19 cellular contexts compared by ENCODE assay signal in the genomic region with DNA sequence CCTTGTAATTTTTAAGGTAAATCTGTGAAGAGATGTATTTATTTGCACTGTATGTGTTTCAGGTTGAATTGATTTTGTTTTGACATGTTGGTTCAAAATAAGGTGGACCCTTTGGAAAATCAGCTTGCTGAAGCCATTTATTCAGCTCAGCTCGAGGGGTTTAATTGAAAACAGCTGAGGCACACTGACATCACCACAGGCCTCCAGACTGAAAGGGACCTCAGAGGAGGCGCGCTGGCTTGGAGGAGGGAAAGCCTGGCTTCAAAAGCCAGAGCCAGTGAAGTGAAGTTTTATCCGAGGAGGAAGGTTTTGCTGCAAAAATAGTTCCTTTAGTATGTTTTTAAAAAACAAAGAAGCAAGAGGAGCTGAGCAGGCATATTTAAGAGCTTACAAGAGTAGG. TPM values are rescaled to one million over a fixed set of nuclear protein-coding genes. Genes with fewer than 3 reads are reported as not detected.
A peak's percentile ranks its signal among the peaks of the same experiment; 100 is the strongest.
DNase-seq lines count a peak whose midpoint lies in the region; ATAC-seq and TF ChIP-seq lines count a peak whose summit lies in the region.
"Had no signal": no experiment of that assay in that cellular context is flagged by ENCODE, and none has a peak within 500 bp of the region (broad histone marks: within the 10 kb centered on the region; RNA-seq: fewer than 3 reads in every experiment).

No MANE protein-coding gene starts in this region.

- no peaks in the 10 kb centered on the region for H3K27me3 Mint-ChIP-seq in activated T-helper 17 cell treated with anti-CD3 and anti-CD28 coated beads, Interleukin-2, amount 50 U/mL, for 72 hours
- H3K27me3 Mint-ChIP-seq: activated CD4-positive, alpha-beta memory T cell treated with anti-CD3 and anti-CD28 coated beads for 36 hours; activated naive CD4-positive, alpha-beta T cell treated with anti-CD3 and anti-CD28 coated beads, Interleukin-2, amount 10 ng/mL, durations not matched to agents 7 days and 5 days; central memory CD8-positive, alpha-beta T cell had no signal

- H3F3A ChIP-seq in SK-N-SH (replicated peaks; ENCODE audit: insufficient read depth): no peaks in the 10 kb centered on the region

- H3K4me1 ChIP-seq in SK-N-SH (ENCODE audit: control insufficient read depth in 1 of 2, insufficient read depth in 2 of 2, low read depth in 1 of 2, low read length in 1 of 2): peaks cover 0 to 55% of the 10 kb centered on the region in 2 experiments; a peak in 2 of 4 replicates

- H2AFZ ChIP-seq in SK-N-SH (ENCODE audit: low read depth): no peak overlapping the region

- no peak; a peak in 1 of 4 replicates for TF ChIP-seq EP300 in SK-N-SH (IDR thresholded peaks at IDR 0.05; ENCODE audit: borderline replicate concordance in 1 of 2, low read depth in 1 of 2, low read length in 1 of 2)

- no peak for TF ChIP-seq CTCF in AG09309 (IDR thresholded peaks at IDR 0.05; ENCODE audit: control insufficient read depth, insufficient read depth, low read depth, low read length, missing control alignments)
- TF ChIP-seq CTCF in SK-N-SH (IDR thresholded peaks at IDR 0.05): no peak
- no peak for TF ChIP-seq CTCF in fibroblast of villous mesenchyme (IDR thresholded peaks at IDR 0.05; ENCODE audit: insufficient read depth, low read depth, low read length)

- ATAC-seq in activated T-helper 17 cell treated with anti-CD3 and anti-CD28 coated beads, Interleukin-2, amount 50 U/mL, for 72 hours (replicated peaks): no peak
- ATAC-seq: WTC11 had no signal

- H3K4me3 Mint-ChIP-seq in activated T-helper 17 cell treated with anti-CD3 and anti-CD28 coated beads, Interleukin-2, amount 50 U/mL, for 72 hours: no peak overlapping the region
- H3K4me3 Mint-ChIP-seq: activated CD4-positive, alpha-beta memory T cell treated with anti-CD3 and anti-CD28 coated beads for 36 hours; activated naive CD4-positive, alpha-beta T cell treated with anti-CD3 and anti-CD28 coated beads, Interleukin-2, amount 10 ng/mL, durations not matched to agents 7 days and 5 days; CD14-positive monocyte; central memory CD8-positive, alpha-beta T cell; WTC11 had no signal

- peak; percentile 21; the same call in 1 of the 2 replicates for TF ChIP-seq RAD21 in SK-N-SH (IDR thresholded peaks at IDR 0.05; ENCODE audit: low read length)

- no peaks in the 10 kb centered on the region for H3K27me3 ChIP-seq in SK-N-SH (ENCODE audit: insufficient read depth)
- H3K27me3 ChIP-seq: right atrium auricular region had no signal

- no peaks in the 10 kb centered on the region for H3K4me1 Mint-ChIP-seq in activated T-helper 17 cell treated with anti-CD3 and anti-CD28 coated beads, Interleukin-2, amount 50 U/mL, for 72 hours
- H3K4me1 Mint-ChIP-seq: CD14-positive monocyte had no signal

- no peaks in the 10 kb centered on the region for H3K9me2 ChIP-seq in SK-N-SH

- no peaks in the 10 kb centered on the region for H3K9me3 Mint-ChIP-seq in activated T-helper 17 cell treated with anti-CD3 and anti-CD28 coated beads, Interleukin-2, amount 50 U/mL, for 72 hours
- H3K9me3 Mint-ChIP-seq: activated CD4-positive, alpha-beta memory T cell treated with anti-CD3 and anti-CD28 coated beads for 36 hours; activated naive CD4-positive, alpha-beta T cell treated with anti-CD3 and anti-CD28 coated beads, Interleukin-2, amount 10 ng/mL, durations not matched to agents 7 days and 5 days; CD14-positive monocyte; central memory CD8-positive, alpha-beta T cell; WTC11 had no signal

- POLR2A ChIA-PET in SK-N-SH (lab: Yijun Ruan, JAX): interaction anchor here (1.1 kb wide), 1 partner anchor 10 kb away, joined by 3 read pairs; no protein-coding TSS in a partner anchor

- H3K36me3 Mint-ChIP-seq in activated T-helper 17 cell treated with anti-CD3 and anti-CD28 coated beads, Interleukin-2, amount 50 U/mL, for 72 hours (ENCODE audit: low read depth): no peaks in the 10 kb centered on the region
- H3K36me3 Mint-ChIP-seq: activated CD4-positive, alpha-beta memory T cell treated with anti-CD3 and anti-CD28 coated beads for 36 hours; activated naive CD4-positive, alpha-beta T cell treated with anti-CD3 and anti-CD28 coated beads, Interleukin-2, amount 10 ng/mL, durations not matched to agents 7 days and 5 days; CD14-positive monocyte; WTC11 had no signal

- DNase-seq in AG09309 (ENCODE audit: low read depth) (peak; percentile 14), SK-N-SH (peak; percentile 86), fibroblast of villous mesenchyme (ENCODE audit: low read depth) (peak; percentile 18), retina (peak; percentile 34), NCI-H2171 (lab: John Stamatoyannopoulos, UW) (no peak), AML-193 (lab: John Stamatoyannopoulos, UW) (no peak), GM19240 (ENCODE audit: insufficient read length, low spot score) (no peak)
- DNase-seq: activated CD4-positive, alpha-beta memory T cell treated with anti-CD3 and anti-CD28 coated beads for 36 hours; activated T-cell treated with anti-CD3 and anti-CD28 coated beads for 4 hours; EL; H7; kidney glomerular epithelial cell; T-helper 9 cell had no signal

- H3K9ac ChIP-seq in SK-N-SH: no peak overlapping the region

- CTCF ChIA-PET in SK-N-SH (lab: Yijun Ruan, JAX): interaction anchor here (0.6 to 2.8 kb wide), 7 partner anchors 8 to 1065 kb away, joined by 3 to 19 read pairs (median 3); no protein-coding TSS in a partner anchor

- 69% methylated on average over 4 of the region's 4 CpGs for WGBS in SK-N-SH (ENCODE audit: low lambda C conversion rate)

- peak overlapping the region in 1 of 2 experiments; percentile 71; a peak in 2 of 4 replicates for H3K27ac ChIP-seq in SK-N-SH (ENCODE audit: low read depth in 2 of 2, low read length in 1 of 2)
- H3K27ac ChIP-seq: right atrium auricular region had no signal

- H3K4me3 ChIP-seq in AG09309 (ENCODE audit: control insufficient read depth, low read depth, low read length): no peak overlapping the region
- H3K4me3 ChIP-seq in SK-N-SH (ENCODE audit: low read depth in 2 of 2, low read length in 1 of 2): no peak overlapping the region
- H3K4me3 ChIP-seq in fibroblast of villous mesenchyme (ENCODE audit: low read depth, low read length): no peak overlapping the region
- H3K4me3 ChIP-seq: right atrium auricular region had no signal

- no peaks in the 10 kb centered on the region for H4K20me1 ChIP-seq in SK-N-SH (ENCODE audit: insufficient read depth)

- no peaks in the 10 kb centered on the region for H3K9me3 ChIP-seq in SK-N-SH
- H3K9me3 ChIP-seq: right atrium auricular region had no signal

- no peaks in the 10 kb centered on the region for H3K79me2 ChIP-seq in SK-N-SH (ENCODE audit: insufficient read depth)

- no peak overlapping the region for H3K27ac Mint-ChIP-seq in activated T-helper 17 cell treated with anti-CD3 and anti-CD28 coated beads, Interleukin-2, amount 50 U/mL, for 72 hours
- H3K27ac Mint-ChIP-seq: activated CD4-positive, alpha-beta memory T cell treated with anti-CD3 and anti-CD28 coated beads for 36 hours; activated naive CD4-positive, alpha-beta T cell treated with anti-CD3 and anti-CD28 coated beads, Interleukin-2, amount 10 ng/mL, durations not matched to agents 7 days and 5 days; CD14-positive monocyte; WTC11 had no signal

- no peaks in the 10 kb centered on the region for H3K36me3 ChIP-seq in SK-N-SH (replicated peaks in 1 of 2; ENCODE audit: control insufficient read depth in 1 of 2, insufficient read depth in 2 of 2, low read length in 1 of 2)
- H3K36me3 ChIP-seq: right atrium auricular region had no signal

- H3K4me2 ChIP-seq in SK-N-SH: no peak overlapping the region

TF ChIP-seq in SK-N-SH, 30 proteins besides CTCF, POLR2A, EP300 and RAD21:
- TF ChIP-seq TCF12 (IDR thresholded peaks at IDR 0.05) (peak; percentile 72; the same call in 1 of the 2 replicates), POLR2AphosphoS5 (IDR thresholded peaks at IDR 0.05; ENCODE audit: low read depth, low read length) (no peak), MXI1 (IDR thresholded peaks at IDR 0.05; ENCODE audit: low read depth, low read length) (peak; percentile 27; the same call in 1 of the 2 replicates), RCOR1 (IDR thresholded peaks at IDR 0.05; ENCODE audit: low read length) (0 out of 2 replicates have a peak, but pooled peaks have one; percentile 30), GABPA (IDR thresholded peaks at IDR 0.05; ENCODE audit: low read depth) (no peak), CHD2 (IDR thresholded peaks at IDR 0.05; ENCODE audit: low read length, partially characterized antibody) (peak; percentile 19)

RNA-seq across cellular contexts. Expression of a gene that starts 26.9 kb away (rescaled TPM):
- polyA plus RNA-seq in SK-N-SH (2012; rRNA removed): 5.5 and 5.6 TPM in 2 replicates
- 2.3 and 2.6 TPM in 2 replicates for polyA plus RNA-seq in SK-N-SH (2012; cell fraction: cytosol; rRNA removed)
- 18.6 and 20.2 TPM in 2 replicates for polyA plus RNA-seq in SK-N-SH (2012; cell fraction: nucleus; rRNA removed)
- 11.7 and 14.2 TPM in 2 replicates for total RNA-seq in fibroblast of villous mesenchyme
- 10 to 100 TPM; 55.2 to 64.6 TPM for total RNA-seq in activated T-helper 17 cell treated with anti-CD3 and anti-CD28 coated beads, Interleukin-2, amount 50 U/mL, for 72 hours

Comparison
In these comparisons a context has a peak if more than half of its experiments do, and no peak if none do; other contexts are left out.
1. DNase-seq: peak in AG09309 (single experiment), SK-N-SH (single experiment), fibroblast of villous mesenchyme (single experiment) and retina (single experiment); none in NCI-H2171 (single experiment), AML-193 (0 of 2) and GM19240 (single experiment).